1 cellular context compared by ENCODE assay signal in the genomic region with DNA sequence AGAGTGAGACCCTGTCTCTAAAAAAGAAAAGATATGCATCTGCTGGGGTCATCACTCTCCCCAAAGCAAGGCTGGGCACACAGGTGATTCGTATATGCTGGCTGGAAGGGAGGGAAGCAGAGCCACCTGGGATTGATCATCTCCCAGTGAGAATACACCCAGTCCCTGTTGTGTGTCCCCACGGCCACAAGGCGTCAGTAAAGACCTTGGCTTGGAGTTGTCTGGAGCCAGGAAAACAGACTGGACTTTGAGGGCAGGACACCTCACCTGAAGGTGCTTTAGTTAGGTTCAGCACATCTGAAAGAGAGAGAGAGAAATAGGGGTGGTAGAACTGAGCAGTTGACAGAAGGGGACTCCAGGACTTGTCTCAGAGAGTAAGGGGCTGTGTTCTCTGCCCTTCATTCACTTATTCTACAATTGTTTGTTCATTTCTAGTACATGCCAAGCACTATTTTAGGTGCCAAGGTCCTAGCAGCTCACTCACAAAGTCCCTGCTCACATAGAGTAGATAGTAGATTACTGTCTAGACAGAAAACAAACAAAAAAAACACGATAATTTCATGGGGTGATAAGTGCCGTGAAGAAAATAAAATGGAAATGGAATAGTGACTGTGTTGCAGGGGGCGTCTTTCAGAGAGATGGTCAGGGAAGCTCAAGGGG.
TF ChIP-seq lines count a peak whose summit lies in the region.

No MANE protein-coding gene starts in this region.

TF ChIP-seq in K562, 482 proteins besides CTCF, POLR2A, EP300 and RAD21 (continued from another document):
- TF ChIP-seq, protein P1, sequence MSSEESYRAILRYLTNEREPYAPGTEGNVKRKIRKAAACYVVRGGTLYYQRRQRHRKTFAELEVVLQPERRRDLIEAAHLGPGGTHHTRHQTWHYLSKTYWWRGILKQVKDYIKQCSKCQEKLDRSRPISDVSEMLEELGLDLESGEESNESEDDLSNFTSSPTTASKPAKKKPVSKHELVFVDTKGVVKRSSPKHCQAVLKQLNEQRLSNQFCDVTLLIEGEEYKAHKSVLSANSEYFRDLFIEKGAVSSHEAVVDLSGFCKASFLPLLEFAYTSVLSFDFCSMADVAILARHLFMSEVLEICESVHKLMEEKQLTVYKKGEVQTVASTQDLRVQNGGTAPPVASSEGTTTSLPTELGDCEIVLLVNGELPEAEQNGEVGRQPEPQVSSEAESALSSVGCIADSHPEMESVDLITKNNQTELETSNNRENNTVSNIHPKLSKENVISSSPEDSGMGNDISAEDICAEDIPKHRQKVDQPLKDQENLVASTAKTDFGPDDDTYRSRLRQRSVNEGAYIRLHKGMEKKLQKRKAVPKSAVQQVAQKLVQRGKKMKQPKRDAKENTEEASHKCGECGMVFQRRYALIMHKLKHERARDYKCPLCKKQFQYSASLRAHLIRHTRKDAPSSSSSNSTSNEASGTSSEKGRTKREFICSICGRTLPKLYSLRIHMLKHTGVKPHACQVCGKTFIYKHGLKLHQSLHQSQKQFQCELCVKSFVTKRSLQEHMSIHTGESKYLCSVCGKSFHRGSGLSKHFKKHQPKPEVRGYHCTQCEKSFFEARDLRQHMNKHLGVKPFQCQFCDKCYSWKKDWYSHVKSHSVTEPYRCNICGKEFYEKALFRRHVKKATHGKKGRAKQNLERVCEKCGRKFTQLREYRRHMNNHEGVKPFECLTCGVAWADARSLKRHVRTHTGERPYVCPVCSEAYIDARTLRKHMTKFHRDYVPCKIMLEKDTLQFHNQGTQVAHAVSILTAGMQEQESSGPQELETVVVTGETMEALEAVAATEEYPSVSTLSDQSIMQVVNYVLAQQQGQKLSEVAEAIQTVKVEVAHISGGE (CRISPR knock-in tag; IDR thresholded peaks at IDR 0.05): no peak
- TF ChIP-seq CC2D1A (IDR thresholded peaks at IDR 0.05): peak; percentile 71
- TF ChIP-seq, protein P2, sequence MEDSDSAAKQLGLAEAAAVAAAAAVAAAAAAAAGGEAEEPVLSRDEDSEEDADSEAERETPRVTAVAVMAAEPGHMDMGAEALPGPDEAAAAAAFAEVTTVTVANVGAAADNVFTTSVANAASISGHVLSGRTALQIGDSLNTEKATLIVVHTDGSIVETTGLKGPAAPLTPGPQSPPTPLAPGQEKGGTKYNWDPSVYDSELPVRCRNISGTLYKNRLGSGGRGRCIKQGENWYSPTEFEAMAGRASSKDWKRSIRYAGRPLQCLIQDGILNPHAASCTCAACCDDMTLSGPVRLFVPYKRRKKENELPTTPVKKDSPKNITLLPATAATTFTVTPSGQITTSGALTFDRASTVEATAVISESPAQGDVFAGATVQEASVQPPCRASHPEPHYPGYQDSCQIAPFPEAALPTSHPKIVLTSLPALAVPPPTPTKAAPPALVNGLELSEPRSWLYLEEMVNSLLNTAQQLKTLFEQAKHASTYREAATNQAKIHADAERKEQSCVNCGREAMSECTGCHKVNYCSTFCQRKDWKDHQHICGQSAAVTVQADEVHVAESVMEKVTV (CRISPR knock-in tag; IDR thresholded peaks at IDR 0.05): peak; percentile 94
- TF ChIP-seq DACH1 (IDR thresholded peaks at IDR 0.05; ENCODE audit: partially characterized antibody): peak; percentile 16
- TF ChIP-seq XRCC5 (IDR thresholded peaks at IDR 0.05; ENCODE audit: low read depth, low read length): 0 out of 2 replicates have a peak, but pooled peaks have one; percentile 63
- TF ChIP-seq ARID2 (IDR thresholded peaks at IDR 0.05): peak; percentile 85
- peak; percentile 30 for TF ChIP-seq ZFP36 (IDR thresholded peaks at IDR 0.05; ENCODE audit: low read depth, low read length, partially characterized antibody)
- TF ChIP-seq, protein P3, sequence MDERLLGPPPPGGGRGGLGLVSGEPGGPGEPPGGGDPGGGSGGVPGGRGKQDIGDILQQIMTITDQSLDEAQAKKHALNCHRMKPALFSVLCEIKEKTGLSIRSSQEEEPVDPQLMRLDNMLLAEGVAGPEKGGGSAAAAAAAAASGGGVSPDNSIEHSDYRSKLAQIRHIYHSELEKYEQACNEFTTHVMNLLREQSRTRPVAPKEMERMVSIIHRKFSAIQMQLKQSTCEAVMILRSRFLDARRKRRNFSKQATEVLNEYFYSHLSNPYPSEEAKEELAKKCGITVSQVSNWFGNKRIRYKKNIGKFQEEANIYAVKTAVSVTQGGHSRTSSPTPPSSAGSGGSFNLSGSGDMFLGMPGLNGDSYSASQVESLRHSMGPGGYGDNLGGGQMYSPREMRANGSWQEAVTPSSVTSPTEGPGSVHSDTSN (CRISPR knock-in tag; IDR thresholded peaks at IDR 0.05; ENCODE audit: low read depth): no peak
- TF ChIP-seq, protein P3 (tag; conservative IDR thresholded peaks at IDR 0.05; ENCODE audit: low read depth): no peak
- TF ChIP-seq ARNT (IDR thresholded peaks at IDR 0.05): peak in 1 of 2 experiments; percentile 48; a peak in 1 of 4 replicates
- TF ChIP-seq, protein P4, sequence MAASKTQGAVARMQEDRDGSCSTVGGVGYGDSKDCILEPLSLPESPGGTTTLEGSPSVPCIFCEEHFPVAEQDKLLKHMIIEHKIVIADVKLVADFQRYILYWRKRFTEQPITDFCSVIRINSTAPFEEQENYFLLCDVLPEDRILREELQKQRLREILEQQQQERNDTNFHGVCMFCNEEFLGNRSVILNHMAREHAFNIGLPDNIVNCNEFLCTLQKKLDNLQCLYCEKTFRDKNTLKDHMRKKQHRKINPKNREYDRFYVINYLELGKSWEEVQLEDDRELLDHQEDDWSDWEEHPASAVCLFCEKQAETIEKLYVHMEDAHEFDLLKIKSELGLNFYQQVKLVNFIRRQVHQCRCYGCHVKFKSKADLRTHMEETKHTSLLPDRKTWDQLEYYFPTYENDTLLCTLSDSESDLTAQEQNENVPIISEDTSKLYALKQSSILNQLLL (CRISPR knock-in tag; IDR thresholded peaks at IDR 0.05; ENCODE audit: borderline replicate concordance): no peak
- peak; percentile 41; the same call in 1 of the 2 replicates for TF ChIP-seq KLF16 (IDR thresholded peaks at IDR 0.05)
- TF ChIP-seq SP1 (CRISPR knock-in tag; IDR thresholded peaks at IDR 0.05): 0 out of 2 replicates have a peak, but pooled peaks have one; percentile 24
- peak; percentile 20; the same call in 1 of the 2 replicates for TF ChIP-seq MAFK (IDR thresholded peaks at IDR 0.05; ENCODE audit: low read length)
- TF ChIP-seq, protein P5, sequence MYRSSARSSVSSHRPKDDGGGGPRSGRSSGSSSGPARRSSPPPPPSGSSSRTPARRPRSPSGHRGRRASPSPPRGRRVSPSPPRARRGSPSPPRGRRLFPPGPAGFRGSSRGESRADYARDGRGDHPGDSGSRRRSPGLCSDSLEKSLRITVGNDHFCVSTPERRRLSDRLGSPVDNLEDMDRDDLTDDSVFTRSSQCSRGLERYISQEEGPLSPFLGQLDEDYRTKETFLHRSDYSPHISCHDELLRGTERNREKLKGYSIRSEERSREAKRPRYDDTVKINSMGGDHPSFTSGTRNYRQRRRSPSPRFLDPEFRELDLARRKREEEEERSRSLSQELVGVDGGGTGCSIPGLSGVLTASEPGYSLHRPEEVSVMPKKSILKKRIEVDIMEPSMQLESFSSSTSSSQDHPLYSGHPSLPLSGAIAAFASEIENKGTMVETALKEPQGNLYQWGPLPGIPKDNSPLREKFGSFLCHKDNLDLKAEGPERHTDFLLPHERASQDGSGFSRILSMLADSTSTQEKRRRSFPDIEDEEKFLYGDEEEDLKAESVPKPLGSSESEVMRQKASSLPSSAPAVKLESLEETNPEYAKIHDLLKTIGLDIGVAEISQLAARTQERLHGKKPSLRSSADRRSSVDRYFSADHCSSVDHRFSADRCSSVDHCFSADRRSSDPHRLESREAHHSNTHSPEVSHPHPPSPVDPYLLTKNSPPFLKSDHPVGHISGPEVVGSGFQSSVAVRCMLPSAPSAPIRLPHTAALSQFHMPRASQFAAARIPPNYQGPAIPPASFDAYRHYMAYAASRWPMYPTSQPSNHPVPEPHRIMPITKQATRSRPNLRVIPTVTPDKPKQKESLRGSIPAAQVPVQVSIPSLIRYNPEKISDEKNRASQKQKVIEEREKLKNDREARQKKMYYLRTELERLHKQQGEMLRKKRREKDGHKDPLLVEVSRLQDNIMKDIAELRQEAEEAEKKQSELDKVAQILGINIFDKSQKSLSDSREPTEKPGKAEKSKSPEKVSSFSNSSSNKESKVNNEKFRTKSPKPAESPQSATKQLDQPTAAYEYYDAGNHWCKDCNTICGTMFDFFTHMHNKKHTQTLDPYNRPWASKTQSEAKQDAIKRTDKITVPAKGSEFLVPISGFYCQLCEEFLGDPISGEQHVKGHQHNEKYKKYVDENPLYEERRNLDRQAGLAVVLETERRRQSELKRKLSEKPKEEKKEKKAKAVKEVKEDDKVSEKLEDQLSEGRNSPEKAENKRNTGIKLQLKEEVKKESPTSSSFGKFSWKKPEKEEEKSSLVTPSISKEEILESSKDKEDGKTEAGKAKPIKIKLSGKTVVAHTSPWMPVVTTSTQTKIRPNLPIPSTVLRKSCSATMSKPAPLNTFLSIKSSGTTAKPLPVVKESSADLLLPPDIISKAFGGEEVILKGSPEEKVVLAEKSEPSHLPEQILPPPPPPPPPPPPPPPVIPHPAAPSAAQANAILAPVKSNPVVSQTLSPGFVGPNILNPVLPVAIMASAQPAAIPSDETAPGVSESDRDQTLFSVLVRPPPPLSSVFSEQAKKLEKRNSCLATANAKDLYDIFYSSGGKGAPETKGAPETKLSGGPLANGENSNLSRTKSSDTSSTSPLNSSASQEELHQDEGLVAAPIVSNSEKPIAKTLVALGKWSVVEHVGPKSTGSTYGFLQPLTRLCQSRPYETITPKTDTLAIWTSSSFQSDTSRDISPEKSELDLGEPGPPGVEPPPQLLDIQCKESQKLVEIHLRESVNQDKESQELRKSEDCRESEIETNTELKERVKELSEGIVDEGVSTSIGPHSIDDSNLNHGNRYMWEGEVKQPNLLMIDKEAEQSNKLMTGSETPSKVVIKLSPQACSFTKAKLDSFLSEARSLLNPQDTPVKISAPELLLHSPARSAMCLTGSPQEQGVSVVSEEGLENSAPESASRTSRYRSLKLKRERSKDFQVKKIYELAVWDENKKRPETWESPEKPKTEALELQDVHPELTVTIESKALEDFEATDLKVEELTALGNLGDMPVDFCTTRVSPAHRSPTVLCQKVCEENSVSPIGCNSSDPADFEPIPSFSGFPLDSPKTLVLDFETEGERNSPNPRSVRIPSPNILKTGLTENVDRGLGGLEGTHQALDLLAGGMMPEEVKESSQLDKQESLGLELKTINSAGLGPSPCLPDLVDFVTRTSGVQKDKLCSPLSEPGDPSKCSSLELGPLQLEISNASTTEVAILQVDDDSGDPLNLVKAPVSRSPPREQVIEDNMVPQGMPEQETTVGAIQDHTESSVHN (IDR thresholded peaks at IDR 0.05; ENCODE audit: borderline replicate concordance in 1 of 2, low read depth in 1 of 2): no peak
- TF ChIP-seq, protein P6, sequence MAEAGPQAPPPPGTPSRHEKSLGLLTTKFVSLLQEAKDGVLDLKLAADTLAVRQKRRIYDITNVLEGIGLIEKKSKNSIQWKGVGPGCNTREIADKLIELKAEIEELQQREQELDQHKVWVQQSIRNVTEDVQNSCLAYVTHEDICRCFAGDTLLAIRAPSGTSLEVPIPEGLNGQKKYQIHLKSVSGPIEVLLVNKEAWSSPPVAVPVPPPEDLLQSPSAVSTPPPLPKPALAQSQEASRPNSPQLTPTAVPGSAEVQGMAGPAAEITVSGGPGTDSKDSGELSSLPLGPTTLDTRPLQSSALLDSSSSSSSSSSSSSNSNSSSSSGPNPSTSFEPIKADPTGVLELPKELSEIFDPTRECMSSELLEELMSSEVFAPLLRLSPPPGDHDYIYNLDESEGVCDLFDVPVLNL (CRISPR knock-in tag; IDR thresholded peaks at IDR 0.05; ENCODE audit: low read depth): 0 out of 2 replicates have a peak, but pooled peaks have one; percentile 13
- TF ChIP-seq HIVEP1 (CRISPR knock-in tag; IDR thresholded peaks at IDR 0.05): no peak
- TF ChIP-seq FOXK2 (conservative IDR thresholded peaks at IDR 0.05 in 1 of 2, IDR thresholded peaks at IDR 0.05 in 1 of 2; ENCODE audit: low read depth in 2 of 2): peak; percentile 53 to 71
- TF ChIP-seq SOX6 (IDR thresholded peaks at IDR 0.05): 0 out of 2 replicates have a peak, but pooled peaks have one; percentile 25
- TF ChIP-seq KLF13 (tag; IDR thresholded peaks at IDR 0.05; ENCODE audit: borderline replicate concordance, low read depth): 0 out of 2 replicates have a peak, but pooled peaks have one; percentile 15
- TF ChIP-seq HDAC1 (IDR thresholded peaks at IDR 0.05): peak in 1 of 2 experiments; percentile 24; a peak in 1 of 4 replicates
- TF ChIP-seq ZKSCAN1 (IDR thresholded peaks at IDR 0.05; ENCODE audit: low read depth, low read length): 0 out of 2 replicates have a peak, but pooled peaks have one; percentile 13
- TF ChIP-seq KDM4B (IDR thresholded peaks at IDR 0.05; ENCODE audit: borderline replicate concordance in 2 of 2, low read depth in 1 of 2): no peak
- 0 out of 2 replicates have a peak, but pooled peaks have one; percentile 11 for TF ChIP-seq RAD51 (IDR thresholded peaks at IDR 0.05; ENCODE audit: borderline replicate concordance, low read depth)
- TF ChIP-seq, protein P7, sequence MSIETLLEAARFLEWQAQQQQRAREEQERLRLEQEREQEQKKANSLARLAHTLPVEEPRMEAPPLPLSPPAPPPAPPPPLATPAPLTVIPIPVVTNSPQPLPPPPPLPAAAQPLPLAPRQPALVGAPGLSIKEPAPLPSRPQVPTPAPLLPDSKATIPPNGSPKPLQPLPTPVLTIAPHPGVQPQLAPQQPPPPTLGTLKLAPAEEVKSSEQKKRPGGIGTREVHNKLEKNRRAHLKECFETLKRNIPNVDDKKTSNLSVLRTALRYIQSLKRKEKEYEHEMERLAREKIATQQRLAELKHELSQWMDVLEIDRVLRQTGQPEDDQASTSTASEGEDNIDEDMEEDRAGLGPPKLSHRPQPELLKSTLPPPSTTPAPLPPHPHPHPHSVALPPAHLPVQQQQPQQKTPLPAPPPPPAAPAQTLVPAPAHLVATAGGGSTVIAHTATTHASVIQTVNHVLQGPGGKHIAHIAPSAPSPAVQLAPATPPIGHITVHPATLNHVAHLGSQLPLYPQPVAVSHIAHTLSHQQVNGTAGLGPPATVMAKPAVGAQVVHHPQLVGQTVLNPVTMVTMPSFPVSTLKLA (conservative IDR thresholded peaks at IDR 0.05): no peak
- TF ChIP-seq NFIC (IDR thresholded peaks at IDR 0.05): 0 out of 2 replicates have a peak, but pooled peaks have one; percentile 22
- TF ChIP-seq DNMT1 (IDR thresholded peaks at IDR 0.05): 0 out of 2 replicates have a peak, but pooled peaks have one; percentile 33
- TF ChIP-seq MEF2D (tag; conservative IDR thresholded peaks at IDR 0.05; ENCODE audit: low read depth): 0 out of 2 replicates have a peak, but pooled peaks have one; percentile 15
- no peak for TF ChIP-seq MED1 (CRISPR knock-in tag; IDR thresholded peaks at IDR 0.05; ENCODE audit: borderline replicate concordance)
- 0 out of 2 replicates have a peak, but pooled peaks have one; percentile 29 for TF ChIP-seq MYC (IDR thresholded peaks at IDR 0.05; ENCODE audit: low read depth, low read length)
- no peak for TF ChIP-seq MYC (CRISPR knock-in tag; IDR thresholded peaks at IDR 0.05; ENCODE audit: borderline replicate concordance, low read depth)
